8 cellular contexts compared by ENCODE assay signal in the genomic region with DNA sequence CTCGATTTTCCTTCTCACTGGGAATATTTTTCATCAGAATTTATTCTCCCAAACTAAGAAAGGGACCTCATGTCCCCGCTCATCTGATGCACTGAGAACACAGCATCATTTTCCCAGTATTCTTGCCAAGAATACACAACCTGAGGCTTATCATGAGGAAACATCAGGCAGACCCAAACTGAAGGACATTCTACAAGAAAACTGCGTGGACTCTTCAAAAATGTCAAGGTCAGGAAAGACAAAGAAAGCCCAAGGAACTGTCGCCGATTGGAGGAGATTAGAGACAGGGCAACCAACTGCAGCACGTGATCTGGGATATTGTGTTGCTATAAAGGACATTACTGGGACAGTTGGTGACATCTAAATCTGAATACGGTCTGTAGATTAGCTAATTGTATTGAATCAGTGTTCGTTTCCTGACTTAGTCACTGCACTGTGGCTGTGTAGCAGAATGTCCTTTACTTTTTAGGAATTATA.
DNase-seq lines count a peak whose midpoint lies in the region; ATAC-seq and TF ChIP-seq lines count a peak whose summit lies in the region.

No MANE protein-coding gene starts in this region.

- intact Hi-C loops in activated CD8-positive, alpha-beta T cell treated with anti-CD3 and anti-CD28 coated beads for 36 hours (cut with micrococcal nuclease): loop anchor here (5.0 to 10.0 kb wide), 3 partner anchors 214 to 389 kb away; partner anchors contain the start of genes BFSP1 and RRBP1
- intact Hi-C loops in naive thymus-derived CD4-positive, alpha-beta T cell (cut with micrococcal nuclease): no loop called here
- intact Hi-C loops in posterior vena cava (cut with DNase I): loop anchor here in 1 of 2 donors (5.0 kb wide), 1 partner anchor 214 kb away; the partner anchor contains the start of gene RRBP1

- WGBS in esophagus, 2 donors: 46% methylated on average over 8 of the region's 8 CpGs

- no peaks in the 10 kb centered on the region for H3K9me3 Mint-ChIP-seq in activated CD8-positive, alpha-beta T cell treated with anti-CD3 and anti-CD28 coated beads for 36 hours
- H3K9me3 Mint-ChIP-seq in activated CD8-positive, alpha-beta T cell treated with anti-CD3 and anti-CD28 coated beads, Interleukin-2, amount 10 ng/mL, durations not matched to agents 7 days and 5 days (ENCODE audit: insufficient read depth): no peaks in the 10 kb centered on the region
- H3K9me3 Mint-ChIP-seq in naive thymus-derived CD4-positive, alpha-beta T cell: no peaks in the 10 kb centered on the region
- peaks cover 9% of the 10 kb centered on the region for H3K9me3 Mint-ChIP-seq in type B pancreatic cell

- no peak for ATAC-seq in activated CD8-positive, alpha-beta T cell treated with anti-CD3 and anti-CD28 coated beads for 36 hours
- no peak for ATAC-seq in activated CD8-positive, alpha-beta T cell treated with anti-CD3 and anti-CD28 coated beads, Interleukin-2, amount 10 ng/mL, durations not matched to agents 7 days and 5 days
- ATAC-seq in naive thymus-derived CD4-positive, alpha-beta T cell: no peak
- no peak for ATAC-seq in GM18870 (IDR thresholded peaks at IDR 0.05; ENCODE audit: unreplicated experiment)

- H3K27me3 Mint-ChIP-seq in activated CD8-positive, alpha-beta T cell treated with anti-CD3 and anti-CD28 coated beads for 36 hours: peaks cover 32% of the 10 kb centered on the region
- H3K27me3 Mint-ChIP-seq in activated CD8-positive, alpha-beta T cell treated with anti-CD3 and anti-CD28 coated beads, Interleukin-2, amount 10 ng/mL, durations not matched to agents 7 days and 5 days (ENCODE audit: low read depth): peaks cover 45% of the 10 kb centered on the region
- peaks cover 32 to 60% (median 35%) of the 10 kb centered on the region in 5 donors for H3K27me3 Mint-ChIP-seq in naive thymus-derived CD4-positive, alpha-beta T cell
- H3K27me3 Mint-ChIP-seq in type B pancreatic cell: peaks cover 6% of the 10 kb centered on the region

- POLR2A ChIA-PET in activated CD8-positive, alpha-beta T cell treated with anti-CD3 and anti-CD28 coated beads for 36 hours (lab: Charles Lee): no interaction called here
- POLR2A ChIA-PET in activated CD8-positive, alpha-beta T cell treated with anti-CD3 and anti-CD28 coated beads, Interleukin-2, amount 10 ng/mL, durations not matched to agents 7 days and 5 days (lab: Charles Lee): interaction anchor here (2.1 kb wide), 1 partner anchor 214 kb away, joined by 9 read pairs; the partner anchor contains the start of gene RRBP1
- POLR2A ChIA-PET in naive thymus-derived CD4-positive, alpha-beta T cell (lab: Charles Lee): no interaction called here

- peak overlapping the region; percentile 40 to 59 for H3K27ac ChIP-seq in esophagus (ENCODE audit: low read depth in 2 of 2, low read length in 1 of 2)
- H3K27ac ChIP-seq in naive thymus-derived CD4-positive, alpha-beta T cell (ENCODE audit: low read depth, low read length): no peak overlapping the region

- H3K4me1 ChIP-seq in esophagus (ENCODE audit: control insufficient read depth in 2 of 2, insufficient read depth in 2 of 2, low read length in 1 of 2): peaks cover 0 to 4% of the 10 kb centered on the region in 2 donors
- H3K4me1 ChIP-seq in naive thymus-derived CD4-positive, alpha-beta T cell (ENCODE audit: control insufficient read depth in 2 of 2, insufficient read depth in 2 of 2, low read length in 2 of 2): no peaks in the 10 kb centered on the region

- CTCF ChIA-PET in activated CD8-positive, alpha-beta T cell treated with anti-CD3 and anti-CD28 coated beads for 36 hours (lab: Charles Lee): interaction anchor here (0.9 to 6.1 kb wide), 4 partner anchors 38 to 391 kb away, joined by 3 to 49 read pairs (median 8); partner anchors contain the start of gene RRBP1
- CTCF ChIA-PET in activated CD8-positive, alpha-beta T cell treated with anti-CD3 and anti-CD28 coated beads, Interleukin-2, amount 10 ng/mL, durations not matched to agents 7 days and 5 days (lab: Charles Lee): interaction anchor here (0.9 to 6.7 kb wide), 6 partner anchors 75 to 392 kb away, joined by 3 to 64 read pairs (median 3); partner anchors contain the start of gene RRBP1
- CTCF ChIA-PET in naive thymus-derived CD4-positive, alpha-beta T cell (lab: Charles Lee): no interaction called here

- H3K4me3 ChIP-seq in esophagus (ENCODE audit: low read depth in 1 of 2, low read length in 2 of 2): no peak overlapping the region
- H3K4me3 ChIP-seq in naive thymus-derived CD4-positive, alpha-beta T cell (ENCODE audit: low read length): no peak overlapping the region

- DNase-seq in activated CD8-positive, alpha-beta T cell treated with anti-CD3 and anti-CD28 coated beads for 36 hours: no peak
- no peak for DNase-seq in activated CD8-positive, alpha-beta T cell treated with anti-CD3 and anti-CD28 coated beads, Interleukin-2, amount 10 ng/mL, durations not matched to agents 7 days and 5 days
- no peak for DNase-seq in naive thymus-derived CD4-positive, alpha-beta T cell
- DNase-seq in type B pancreatic cell (ENCODE audit: extremely low spot score, unreplicated experiment): no peak
- DNase-seq in posterior vena cava (ENCODE audit: low spot score): no peak
- no peak for DNase-seq in NCI-H1694 (lab: John Stamatoyannopoulos, UW)

- H3K27ac Mint-ChIP-seq in activated CD8-positive, alpha-beta T cell treated with anti-CD3 and anti-CD28 coated beads for 36 hours: peak overlapping the region; percentile 25
- H3K27ac Mint-ChIP-seq in activated CD8-positive, alpha-beta T cell treated with anti-CD3 and anti-CD28 coated beads, Interleukin-2, amount 10 ng/mL, durations not matched to agents 7 days and 5 days: no peak overlapping the region
- H3K27ac Mint-ChIP-seq in naive thymus-derived CD4-positive, alpha-beta T cell: peak overlapping the region in 1 of 9 donors; percentile 10
- peak overlapping the region; percentile 12 for H3K27ac Mint-ChIP-seq in type B pancreatic cell

- H3K36me3 Mint-ChIP-seq in activated CD8-positive, alpha-beta T cell treated with anti-CD3 and anti-CD28 coated beads for 36 hours (ENCODE audit: low read depth): no peaks in the 10 kb centered on the region
- no peaks in the 10 kb centered on the region for H3K36me3 Mint-ChIP-seq in activated CD8-positive, alpha-beta T cell treated with anti-CD3 and anti-CD28 coated beads, Interleukin-2, amount 10 ng/mL, durations not matched to agents 7 days and 5 days (ENCODE audit: low read depth)
- H3K36me3 Mint-ChIP-seq in naive thymus-derived CD4-positive, alpha-beta T cell: no peaks in the 10 kb centered on the region
- no peaks in the 10 kb centered on the region for H3K36me3 Mint-ChIP-seq in type B pancreatic cell

- no peaks in the 10 kb centered on the region for H3K9me3 ChIP-seq in esophagus (ENCODE audit: control insufficient read depth in 2 of 2, insufficient read depth in 1 of 2, low read depth in 1 of 2, low read length in 1 of 2)
- H3K9me3 ChIP-seq in naive thymus-derived CD4-positive, alpha-beta T cell (ENCODE audit: control insufficient read depth in 2 of 3, low read length in 3 of 3): no peaks in the 10 kb centered on the region

- H3K36me3 ChIP-seq in esophagus (ENCODE audit: control insufficient read depth in 2 of 2, insufficient read depth in 2 of 2, low read length in 1 of 2): no peaks in the 10 kb centered on the region
- H3K36me3 ChIP-seq in naive thymus-derived CD4-positive, alpha-beta T cell (ENCODE audit: control insufficient read depth in 2 of 3, insufficient read depth in 3 of 3, low read length in 3 of 3): no peaks in the 10 kb centered on the region

- peaks cover 21% of the 10 kb centered on the region for H3K4me1 Mint-ChIP-seq in activated CD8-positive, alpha-beta T cell treated with anti-CD3 and anti-CD28 coated beads for 36 hours (ENCODE audit: low read depth)
- H3K4me1 Mint-ChIP-seq in activated CD8-positive, alpha-beta T cell treated with anti-CD3 and anti-CD28 coated beads, Interleukin-2, amount 10 ng/mL, durations not matched to agents 7 days and 5 days (ENCODE audit: low read depth): peaks cover 17% of the 10 kb centered on the region
- H3K4me1 Mint-ChIP-seq in naive thymus-derived CD4-positive, alpha-beta T cell: peaks cover 0 to 21% (median 11%) of the 10 kb centered on the region in 7 donors
- H3K4me1 Mint-ChIP-seq in type B pancreatic cell (ENCODE audit: unreplicated experiment): peaks cover 25% of the 10 kb centered on the region

- peak overlapping the region; percentile 54 for H3K4me3 Mint-ChIP-seq in activated CD8-positive, alpha-beta T cell treated with anti-CD3 and anti-CD28 coated beads for 36 hours
- H3K4me3 Mint-ChIP-seq in activated CD8-positive, alpha-beta T cell treated with anti-CD3 and anti-CD28 coated beads, Interleukin-2, amount 10 ng/mL, durations not matched to agents 7 days and 5 days: no peak overlapping the region
- peak overlapping the region in 7 of 10 donors; percentile 34 to 77 (median 44) for H3K4me3 Mint-ChIP-seq in naive thymus-derived CD4-positive, alpha-beta T cell
- H3K4me3 Mint-ChIP-seq in type B pancreatic cell: peak overlapping the region; percentile 46

- TF ChIP-seq CTCF in activated CD8-positive, alpha-beta T cell treated with anti-CD3 and anti-CD28 coated beads for 36 hours (IDR thresholded peaks at IDR 0.05): no peak
- TF ChIP-seq CTCF in type B pancreatic cell (conservative IDR thresholded peaks at IDR 0.05): no peak

- H3K27me3 ChIP-seq in esophagus (ENCODE audit: control insufficient read depth in 1 of 2, insufficient read depth in 2 of 2, low read length in 2 of 2): no peaks in the 10 kb centered on the region
- H3K27me3 ChIP-seq in naive thymus-derived CD4-positive, alpha-beta T cell (ENCODE audit: control insufficient read depth in 2 of 2, insufficient read depth in 2 of 2, low read length in 2 of 2): no peaks in the 10 kb centered on the region
